In the genomic region with DNA sequence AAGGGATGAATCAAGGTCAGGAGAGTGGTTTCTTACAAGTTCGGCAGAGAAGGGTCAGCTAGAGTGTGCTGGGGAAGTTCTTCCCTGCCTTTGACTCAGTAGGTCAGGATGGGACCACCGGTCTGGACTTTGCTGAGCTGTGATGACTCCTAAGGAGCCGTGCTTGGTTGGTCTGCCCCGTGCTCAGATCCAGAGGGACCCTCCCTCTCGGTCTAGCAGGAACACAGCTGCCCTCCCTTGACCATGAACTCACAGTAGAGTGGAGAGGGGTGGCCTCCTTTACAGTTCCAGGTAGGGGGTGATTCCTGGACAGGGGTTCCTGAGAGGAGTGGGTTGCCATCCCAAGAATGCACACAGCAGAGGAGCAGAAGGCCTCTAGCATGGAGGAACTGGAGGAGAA, we compare ENCODE assay signal across 1 cellular context.
TF ChIP-seq lines count a peak whose summit lies in the region.

No MANE protein-coding gene starts in this region.

TF ChIP-seq in HepG2, 621 proteins besides CTCF, POLR2A, EP300 and RAD21:
- TF ChIP-seq, protein P1, sequence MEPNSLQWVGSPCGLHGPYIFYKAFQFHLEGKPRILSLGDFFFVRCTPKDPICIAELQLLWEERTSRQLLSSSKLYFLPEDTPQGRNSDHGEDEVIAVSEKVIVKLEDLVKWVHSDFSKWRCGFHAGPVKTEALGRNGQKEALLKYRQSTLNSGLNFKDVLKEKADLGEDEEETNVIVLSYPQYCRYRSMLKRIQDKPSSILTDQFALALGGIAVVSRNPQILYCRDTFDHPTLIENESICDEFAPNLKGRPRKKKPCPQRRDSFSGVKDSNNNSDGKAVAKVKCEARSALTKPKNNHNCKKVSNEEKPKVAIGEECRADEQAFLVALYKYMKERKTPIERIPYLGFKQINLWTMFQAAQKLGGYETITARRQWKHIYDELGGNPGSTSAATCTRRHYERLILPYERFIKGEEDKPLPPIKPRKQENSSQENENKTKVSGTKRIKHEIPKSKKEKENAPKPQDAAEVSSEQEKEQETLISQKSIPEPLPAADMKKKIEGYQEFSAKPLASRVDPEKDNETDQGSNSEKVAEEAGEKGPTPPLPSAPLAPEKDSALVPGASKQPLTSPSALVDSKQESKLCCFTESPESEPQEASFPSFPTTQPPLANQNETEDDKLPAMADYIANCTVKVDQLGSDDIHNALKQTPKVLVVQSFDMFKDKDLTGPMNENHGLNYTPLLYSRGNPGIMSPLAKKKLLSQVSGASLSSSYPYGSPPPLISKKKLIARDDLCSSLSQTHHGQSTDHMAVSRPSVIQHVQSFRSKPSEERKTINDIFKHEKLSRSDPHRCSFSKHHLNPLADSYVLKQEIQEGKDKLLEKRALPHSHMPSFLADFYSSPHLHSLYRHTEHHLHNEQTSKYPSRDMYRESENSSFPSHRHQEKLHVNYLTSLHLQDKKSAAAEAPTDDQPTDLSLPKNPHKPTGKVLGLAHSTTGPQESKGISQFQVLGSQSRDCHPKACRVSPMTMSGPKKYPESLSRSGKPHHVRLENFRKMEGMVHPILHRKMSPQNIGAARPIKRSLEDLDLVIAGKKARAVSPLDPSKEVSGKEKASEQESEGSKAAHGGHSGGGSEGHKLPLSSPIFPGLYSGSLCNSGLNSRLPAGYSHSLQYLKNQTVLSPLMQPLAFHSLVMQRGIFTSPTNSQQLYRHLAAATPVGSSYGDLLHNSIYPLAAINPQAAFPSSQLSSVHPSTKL (CRISPR knock-in tag; IDR thresholded peaks at IDR 0.05): no peak
- TF ChIP-seq ZC3H13 (CRISPR knock-in tag; IDR thresholded peaks at IDR 0.05) (0 out of 2 replicates have a peak, but pooled peaks have one; percentile 31), RBFOX2 (IDR thresholded peaks at IDR 0.05; ENCODE audit: low read depth, low read length) (peak; percentile 59; the same call in 1 of the 2 replicates), ZNF747 (CRISPR knock-in tag; IDR thresholded peaks at IDR 0.05; ENCODE audit: borderline replicate concordance) (no peak), NFE2 (CRISPR knock-in tag; IDR thresholded peaks at IDR 0.05) (no peak), RBM22 (optimal IDR thresholded peaks at IDR 0.05; ENCODE audit: low read length) (peak; percentile 60), CCAR2 (optimal IDR thresholded peaks at IDR 0.05; ENCODE audit: low read depth, low read length) (no peak), SOX6 (IDR thresholded peaks at IDR 0.05) (no peak), SOX6 (CRISPR knock-in tag; IDR thresholded peaks at IDR 0.05) (no peak), ZEB1 (IDR thresholded peaks at IDR 0.05; ENCODE audit: insufficient replicate concordance, low read depth) (no peak), POLR2G (IDR thresholded peaks at IDR 0.05; ENCODE audit: low read depth, low read length) (peak; percentile 25; the same call in 1 of the 2 replicates), ZNF839 (CRISPR knock-in tag; IDR thresholded peaks at IDR 0.05; ENCODE audit: borderline replicate concordance) (no peak), ZNF616 (CRISPR knock-in tag; IDR thresholded peaks at IDR 0.05; ENCODE audit: low read depth) (no peak), ZNF253 (CRISPR knock-in tag; IDR thresholded peaks at IDR 0.05; ENCODE audit: borderline replicate concordance) (no peak)
- TF ChIP-seq, protein P2, sequence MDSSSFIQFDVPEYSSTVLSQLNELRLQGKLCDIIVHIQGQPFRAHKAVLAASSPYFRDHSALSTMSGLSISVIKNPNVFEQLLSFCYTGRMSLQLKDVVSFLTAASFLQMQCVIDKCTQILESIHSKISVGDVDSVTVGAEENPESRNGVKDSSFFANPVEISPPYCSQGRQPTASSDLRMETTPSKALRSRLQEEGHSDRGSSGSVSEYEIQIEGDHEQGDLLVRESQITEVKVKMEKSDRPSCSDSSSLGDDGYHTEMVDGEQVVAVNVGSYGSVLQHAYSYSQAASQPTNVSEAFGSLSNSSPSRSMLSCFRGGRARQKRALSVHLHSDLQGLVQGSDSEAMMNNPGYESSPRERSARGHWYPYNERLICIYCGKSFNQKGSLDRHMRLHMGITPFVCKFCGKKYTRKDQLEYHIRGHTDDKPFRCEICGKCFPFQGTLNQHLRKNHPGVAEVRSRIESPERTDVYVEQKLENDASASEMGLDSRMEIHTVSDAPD (CRISPR knock-in tag; IDR thresholded peaks at IDR 0.05): 0 out of 2 replicates have a peak, but pooled peaks have one; percentile 1
- TF ChIP-seq, protein P3, sequence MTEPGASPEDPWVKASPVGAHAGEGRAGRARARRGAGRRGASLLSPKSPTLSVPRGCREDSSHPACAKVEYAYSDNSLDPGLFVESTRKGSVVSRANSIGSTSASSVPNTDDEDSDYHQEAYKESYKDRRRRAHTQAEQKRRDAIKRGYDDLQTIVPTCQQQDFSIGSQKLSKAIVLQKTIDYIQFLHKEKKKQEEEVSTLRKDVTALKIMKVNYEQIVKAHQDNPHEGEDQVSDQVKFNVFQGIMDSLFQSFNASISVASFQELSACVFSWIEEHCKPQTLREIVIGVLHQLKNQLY (CRISPR knock-in tag; IDR thresholded peaks at IDR 0.05): no peak
- TF ChIP-seq, protein P4, sequence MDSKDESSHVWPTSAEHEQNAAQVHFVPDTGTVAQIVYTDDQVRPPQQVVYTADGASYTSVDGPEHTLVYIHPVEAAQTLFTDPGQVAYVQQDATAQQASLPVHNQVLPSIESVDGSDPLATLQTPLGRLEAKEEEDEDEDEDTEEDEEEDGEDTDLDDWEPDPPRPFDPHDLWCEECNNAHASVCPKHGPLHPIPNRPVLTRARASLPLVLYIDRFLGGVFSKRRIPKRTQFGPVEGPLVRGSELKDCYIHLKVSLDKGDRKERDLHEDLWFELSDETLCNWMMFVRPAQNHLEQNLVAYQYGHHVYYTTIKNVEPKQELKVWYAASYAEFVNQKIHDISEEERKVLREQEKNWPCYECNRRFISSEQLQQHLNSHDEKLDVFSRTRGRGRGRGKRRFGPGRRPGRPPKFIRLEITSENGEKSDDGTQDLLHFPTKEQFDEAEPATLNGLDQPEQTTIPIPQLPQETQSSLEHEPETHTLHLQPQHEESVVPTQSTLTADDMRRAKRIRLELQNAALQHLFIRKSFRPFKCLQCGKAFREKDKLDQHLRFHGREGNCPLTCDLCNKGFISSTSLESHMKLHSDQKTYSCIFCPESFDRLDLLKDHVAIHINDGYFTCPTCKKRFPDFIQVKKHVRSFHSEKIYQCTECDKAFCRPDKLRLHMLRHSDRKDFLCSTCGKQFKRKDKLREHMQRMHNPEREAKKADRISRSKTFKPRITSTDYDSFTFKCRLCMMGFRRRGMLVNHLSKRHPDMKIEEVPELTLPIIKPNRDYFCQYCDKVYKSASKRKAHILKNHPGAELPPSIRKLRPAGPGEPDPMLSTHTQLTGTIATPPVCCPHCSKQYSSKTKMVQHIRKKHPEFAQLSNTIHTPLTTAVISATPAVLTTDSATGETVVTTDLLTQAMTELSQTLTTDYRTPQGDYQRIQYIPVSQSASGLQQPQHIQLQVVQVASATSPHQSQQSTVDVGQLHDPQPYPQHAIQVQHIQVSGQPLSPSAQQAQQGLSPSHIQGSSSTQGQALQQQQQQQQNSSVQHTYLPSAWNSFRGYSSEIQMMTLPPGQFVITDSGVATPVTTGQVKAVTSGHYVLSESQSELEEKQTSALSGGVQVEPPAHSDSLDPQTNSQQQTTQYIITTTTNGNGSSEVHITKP (CRISPR knock-in tag; IDR thresholded peaks at IDR 0.05; ENCODE audit: low read depth): no peak
- TF ChIP-seq, protein P5, sequence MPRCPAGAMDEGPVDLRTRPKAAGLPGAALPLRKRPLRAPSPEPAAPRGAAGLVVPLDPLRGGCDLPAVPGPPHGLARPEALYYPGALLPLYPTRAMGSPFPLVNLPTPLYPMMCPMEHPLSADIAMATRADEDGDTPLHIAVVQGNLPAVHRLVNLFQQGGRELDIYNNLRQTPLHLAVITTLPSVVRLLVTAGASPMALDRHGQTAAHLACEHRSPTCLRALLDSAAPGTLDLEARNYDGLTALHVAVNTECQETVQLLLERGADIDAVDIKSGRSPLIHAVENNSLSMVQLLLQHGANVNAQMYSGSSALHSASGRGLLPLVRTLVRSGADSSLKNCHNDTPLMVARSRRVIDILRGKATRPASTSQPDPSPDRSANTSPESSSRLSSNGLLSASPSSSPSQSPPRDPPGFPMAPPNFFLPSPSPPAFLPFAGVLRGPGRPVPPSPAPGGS (CRISPR knock-in tag; IDR thresholded peaks at IDR 0.05): no peak
